ENCODE assay signal across 24 cellular contexts in the genomic region with DNA sequence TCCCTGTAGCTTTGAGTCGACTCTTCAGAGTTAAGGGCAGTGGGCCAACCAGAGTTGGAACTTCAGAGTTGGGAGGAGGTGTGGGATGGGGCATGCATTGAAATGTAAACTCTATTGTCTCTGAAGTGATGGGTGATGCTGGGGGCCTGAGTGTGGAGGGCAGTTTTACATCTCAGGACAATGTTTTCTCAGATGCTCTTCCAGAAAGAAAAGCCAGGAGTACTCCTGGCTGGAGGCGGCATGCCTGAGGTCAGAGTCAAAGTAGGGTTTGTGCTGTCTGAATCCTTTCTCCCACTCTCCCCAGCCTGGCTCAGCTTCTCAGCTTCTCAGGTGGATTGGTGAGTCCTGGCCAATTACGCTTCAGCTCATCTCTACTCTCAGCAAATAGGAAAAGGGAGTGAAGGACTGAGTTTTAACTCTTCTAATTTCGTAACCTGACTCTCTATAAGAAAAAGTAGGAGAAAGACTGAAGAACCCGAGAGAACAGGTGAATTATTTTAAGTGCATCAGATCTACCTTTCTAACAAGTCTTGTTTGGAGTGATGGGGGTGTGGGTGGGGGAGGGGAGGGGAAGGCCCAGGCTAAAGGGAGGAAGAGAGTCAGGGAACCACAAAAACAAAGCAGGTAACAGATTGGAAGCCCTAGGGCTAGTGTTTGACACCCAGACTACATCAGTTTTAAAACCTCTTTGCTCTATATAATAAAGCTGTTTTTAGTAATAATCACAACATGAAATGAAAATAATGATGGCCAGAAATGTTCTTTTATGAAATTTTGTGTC.
DNase-seq lines count a peak whose midpoint lies in the region; ATAC-seq, FAIRE-seq and TF ChIP-seq lines count a peak whose summit lies in the region.
"Had no signal": no experiment of that assay in that cellular context is flagged by ENCODE, and none has a peak within 500 bp of the region (broad histone marks: within the 10 kb centered on the region; RNA-seq: fewer than 3 reads in every experiment).

No MANE protein-coding gene starts in this region.

- CTCF ChIA-PET in HepG2 (lab: Yijun Ruan, JAX; ENCODE audit: low intra/inter-chr PET ratio, low total read pairs), result no interaction called here

- H3K9me3 ChIP-seq in NT2/D1 (ENCODE audit: insufficient read depth, low read length) (peaks cover 30% of the 10 kb centered on the region; the same call in 1 of the 2 replicates), HepG2 (ENCODE audit: low read length) (no peaks in the 10 kb centered on the region)
- H3K9me3 ChIP-seq: A549; BLaER1 treated with 17β-estradiol and CSF1 and Interleukin-3, amounts not matched to agents 10 nM and 100 nM; MG63 had no signal

- DNase-seq in G401 (ENCODE audit: low spot score) (peak; percentile 29), NT2/D1 (ENCODE audit: low read depth, low spot score) (peak; percentile 66), iPS DF 4.7 (ENCODE audit: extremely low read depth, low spot score) (peak; percentile 76), iPS-NIHi7 (ENCODE audit: extremely low spot score) (peak; percentile 66), HepG2 (ENCODE audit: low spot score) (no peak), NCI-H345 treated with DMSO at 0.1 percent for 48 hours (lab: John Stamatoyannopoulos, UW; ENCODE audit: unreplicated experiment) (no peak)
- DNase-seq: CD8-positive, alpha-beta T cell; DMS53; GOT3; HFFc6; IMR-90; Karpas-422; MG63; NCI-H1048; NCI-H1436; NCI-H1930; NCI-H226; NCI-H524 treated with DMSO at 0.1 percent for 48 hours; SIG-M5 had no signal

- peaks cover 4% of the 10 kb centered on the region; the same call in 1 of the 2 replicates for H4K20me1 ChIP-seq in HepG2 (ENCODE audit: insufficient read depth, low read length)
- H4K20me1 ChIP-seq: BLaER1 treated with 17β-estradiol and CSF1 and Interleukin-3, amounts not matched to agents 10 nM and 100 nM had no signal

- no peak overlapping the region for H3K27ac ChIP-seq in HepG2 (ENCODE audit: extremely low read length, insufficient read depth, low read length)
- H3K27ac ChIP-seq: A549; BLaER1 treated with 17β-estradiol and CSF1 and Interleukin-3, amounts not matched to agents 10 nM and 100 nM; PC-9; RWPE1 had no signal

- no peaks in the 10 kb centered on the region for H3K4me1 ChIP-seq in NT2/D1 (ENCODE audit: insufficient read depth, insufficient read length)
- H3K4me1 ChIP-seq in HepG2 (ENCODE audit: insufficient read depth, low read length), result no peaks in the 10 kb centered on the region
- H3K4me1 ChIP-seq: A549 had no signal

- WGBS in HepG2 (ENCODE audit: low lambda C conversion rate), result 21% methylated on average over 5 of the region's 5 CpGs

- POLR2A ChIA-PET in HepG2 (lab: Yijun Ruan, JAX), result no interaction called here

- H2AFZ ChIP-seq in HepG2 (ENCODE audit: low read length), result no peak overlapping the region
- H2AFZ ChIP-seq: PC-9 had no signal

- no peak overlapping the region for H3K4me2 ChIP-seq in HepG2 (ENCODE audit: low read depth, low read length)
- H3K4me2 ChIP-seq: A549; BLaER1 treated with 17β-estradiol and CSF1 and Interleukin-3, amounts not matched to agents 10 nM and 100 nM; PC-9 had no signal

- no peak for TF ChIP-seq POLR2A in HepG2 (IDR thresholded peaks at IDR 0.05; ENCODE audit: insufficient read depth in 1 of 2, low read depth in 2 of 2, low read length in 2 of 2)

- H3K36me3 ChIP-seq in NT2/D1 (ENCODE audit: insufficient read depth, insufficient read length, low read length) (no peaks in the 10 kb centered on the region), HepG2 (replicated peaks in 1 of 2; ENCODE audit: control insufficient read depth in 1 of 2, insufficient read depth in 2 of 2, low read length in 2 of 2) (no peaks in the 10 kb centered on the region)
- H3K36me3 ChIP-seq: BLaER1 treated with 17β-estradiol and CSF1 and Interleukin-3, amounts not matched to agents 10 nM and 100 nM; MG63 had no signal

- H3K79me2 ChIP-seq in HepG2 (ENCODE audit: insufficient read depth, low read length), result no peaks in the 10 kb centered on the region

- BruUV-seq in HepG2 (replicated peaks; lab: Mats Ljungman, UMichigan), result no TSS peak

- ATAC-seq in HepG2 (no peak), HG02938 (IDR thresholded peaks at IDR 0.05; ENCODE audit: unreplicated experiment) (no peak)
- ATAC-seq: A549; CD8-positive, alpha-beta T cell had no signal

- no peak for TF ChIP-seq RAD21 in HepG2 (CRISPR knock-in tag; IDR thresholded peaks at IDR 0.05)

- FAIRE-seq in HepG2 (lab: Jason Lieb, UNC), result no peak
- FAIRE-seq: A549 had no signal

- TF ChIP-seq EP300 in HepG2 (IDR thresholded peaks at IDR 0.05; ENCODE audit: low read depth in 2 of 2, low read length in 2 of 2), result no peak
- TF ChIP-seq EP300 in HepG2 (CRISPR knock-in tag; IDR thresholded peaks at IDR 0.05; ENCODE audit: borderline replicate concordance), result no peak

- H3K4me3 ChIP-seq in NT2/D1 (ENCODE audit: insufficient read length, low read depth) (no peak overlapping the region), HepG2 (replicated peaks in 1 of 3; ENCODE audit: insufficient read depth in 1 of 3, low read depth in 2 of 3, low read length in 3 of 3) (no peak overlapping the region)
- H3K4me3 ChIP-seq: A549; BLaER1 treated with 17β-estradiol and CSF1 and Interleukin-3, amounts not matched to agents 10 nM and 100 nM; MG63; PC-9 had no signal

- H3K27me3 ChIP-seq in NT2/D1 (ENCODE audit: insufficient read depth, insufficient read length), result no peaks in the 10 kb centered on the region
- peaks cover 0 to 6% of the 10 kb centered on the region in 2 experiments; a peak in 2 of 5 replicates for H3K27me3 ChIP-seq in HepG2 (ENCODE audit: control insufficient read depth in 1 of 2, insufficient read depth in 2 of 2, low read length in 2 of 2)
- H3K27me3 ChIP-seq: BLaER1 treated with 17β-estradiol and CSF1 and Interleukin-3, amounts not matched to agents 10 nM and 100 nM; MG63 had no signal

- H3K9ac ChIP-seq in NT2/D1 (ENCODE audit: insufficient read length, low read depth) (peak overlapping the region; percentile 10), HepG2 (ENCODE audit: insufficient read depth, low read depth, low read length) (no peak overlapping the region)
- H3K9ac ChIP-seq: BLaER1 treated with 17β-estradiol and CSF1 and Interleukin-3, amounts not matched to agents 10 nM and 100 nM had no signal

- in situ Hi-C loops in G401 (cut with HindIII; ENCODE audit: low sequenced_read_pairs), result no loop called here
- in situ Hi-C loops in HepG2 (cut with HindIII; ENCODE audit: extremely low pct_ligation_motif_present, low pct_unique_long_range_greater_than_20kb), result no loop called here

- intact Hi-C loops in HepG2 (cut with micrococcal nuclease; ENCODE audit: unreplicated experiment), result no loop called here

- TF ChIP-seq CTCF in HepG2 (CRISPR knock-in tag; IDR thresholded peaks at IDR 0.05), result no peak

TF ChIP-seq in HepG2, 621 proteins besides CTCF, POLR2A, EP300 and RAD21:
- TF ChIP-seq HBP1 (CRISPR knock-in tag; IDR thresholded peaks at IDR 0.05; ENCODE audit: low read depth), result no peak
- TF ChIP-seq ZNF280D (CRISPR knock-in tag; IDR thresholded peaks at IDR 0.05), result no peak
- TF ChIP-seq BORCS8-MEF2B (CRISPR knock-in tag; IDR thresholded peaks at IDR 0.05), result no peak
- TF ChIP-seq NFATC3 (CRISPR knock-in tag; IDR thresholded peaks at IDR 0.05), result no peak
- no peak for TF ChIP-seq ZNF317 (CRISPR knock-in tag; IDR thresholded peaks at IDR 0.05)
- TF ChIP-seq ZNF775 (CRISPR knock-in tag; IDR thresholded peaks at IDR 0.05; ENCODE audit: borderline replicate concordance), result no peak
- no peak for TF ChIP-seq LCORL (IDR thresholded peaks at IDR 0.05)
- TF ChIP-seq LCORL (CRISPR knock-in tag; IDR thresholded peaks at IDR 0.05), result no peak
TF ChIP-seq in HepG2: peak in this region for 0.

Comparison
In these comparisons a context has a peak if more than half of its experiments do, and no peak if none do; other contexts are left out.
1. DNase-seq: peak in G401 (single experiment), NT2/D1 (single experiment), iPS DF 4.7 (single experiment) and iPS-NIHi7 (single experiment); none in HepG2 (single experiment) and NCI-H345 treated with DMSO at 0.1 percent for 48 hours (single experiment).